ENCODE assay signal across 8 cellular contexts in genomic region chr12:57229634-57230380, GRCh38. TPM values are rescaled to one million over a fixed set of nuclear protein-coding genes. Genes with fewer than 3 reads are reported as not detected.
DNase-seq lines count a peak whose midpoint lies in the region; ATAC-seq lines count a peak whose summit lies in the region.

Gene SHMT2 (plus strand): TSS chr12:57229711. CDS start chr12:57229779, 68 bp downstream.

- peak within 1 kb of the TSS; percentile 98 to 99 for H3K4me3 Mint-ChIP-seq in effector memory CD8-positive, alpha-beta T cell

- H3K36me3 Mint-ChIP-seq in effector memory CD8-positive, alpha-beta T cell (ENCODE audit: insufficient read depth): peaks cover 15% of the 10 kb centered on the region

- H3K27me3 Mint-ChIP-seq in effector memory CD8-positive, alpha-beta T cell: peaks cover 22 to 25% of the 10 kb centered on the region in 2 donors

- H3K4me1 Mint-ChIP-seq in effector memory CD8-positive, alpha-beta T cell (ENCODE audit: low read depth in 2 of 2): peaks cover 27 to 41% of the 10 kb centered on the region in 2 donors

- peak; percentile 60 for ATAC-seq in GM19452 (IDR thresholded peaks at IDR 0.05; ENCODE audit: unreplicated experiment)
- peak; percentile 64 for ATAC-seq in effector memory CD8-positive, alpha-beta T cell (replicated peaks)

- H3K9me3 Mint-ChIP-seq in effector memory CD8-positive, alpha-beta T cell: no peaks in the 10 kb centered on the region

- DNase-seq in CD1c-positive myeloid dendritic cell (ENCODE audit: extremely low spot score) (peak; percentile 98), HT-29 (ENCODE audit: low spot score) (peak; percentile 99), medulla oblongata (ENCODE audit: extremely low spot score) (peak; percentile 97)
- peak; percentile 90 for DNase-seq in NK-92 treated with Interleukin-12 subunit alpha and Interleukin-12 subunit beta, amount 100 ng/mL, for 24 hours (lab: John Stamatoyannopoulos, UW)
- peak; percentile 82 to 85 for DNase-seq in activated CD8-positive, alpha-beta memory T cell treated with anti-CD3 and anti-CD28 coated beads for 1 hour (ENCODE audit: extremely low read depth in 1 of 2, low read depth in 1 of 2)
- DNase-seq in effector memory CD8-positive, alpha-beta T cell: peak; percentile 83 to 88 (median 84)
- peak; percentile 92 to 94 (median 92) for DNase-seq in stimulated activated CD4-positive, alpha-beta T cell treated with anti-CD3 and anti-CD28 coated beads, TNF-alpha, amount 100 ng/mL, for 48 hours (ENCODE audit: low read depth in 3 of 3)

- peak within 1 kb of the TSS; percentile 92 to 96 for H3K27ac Mint-ChIP-seq in effector memory CD8-positive, alpha-beta T cell

RNA-seq across cellular contexts. Expression of gene SHMT2, which starts in this region (rescaled TPM):
- total RNA-seq in HT-29 (2014; rRNA removed; shearing (Covaris generic)): 295 and 298 TPM in 2 replicates

Comparison
In these comparisons a context has a peak if more than half of its experiments do, and no peak if none do; other contexts are left out.
1. Peak in every context shown above with its lines: DNase-seq and ATAC-seq.